In the genomic region with DNA sequence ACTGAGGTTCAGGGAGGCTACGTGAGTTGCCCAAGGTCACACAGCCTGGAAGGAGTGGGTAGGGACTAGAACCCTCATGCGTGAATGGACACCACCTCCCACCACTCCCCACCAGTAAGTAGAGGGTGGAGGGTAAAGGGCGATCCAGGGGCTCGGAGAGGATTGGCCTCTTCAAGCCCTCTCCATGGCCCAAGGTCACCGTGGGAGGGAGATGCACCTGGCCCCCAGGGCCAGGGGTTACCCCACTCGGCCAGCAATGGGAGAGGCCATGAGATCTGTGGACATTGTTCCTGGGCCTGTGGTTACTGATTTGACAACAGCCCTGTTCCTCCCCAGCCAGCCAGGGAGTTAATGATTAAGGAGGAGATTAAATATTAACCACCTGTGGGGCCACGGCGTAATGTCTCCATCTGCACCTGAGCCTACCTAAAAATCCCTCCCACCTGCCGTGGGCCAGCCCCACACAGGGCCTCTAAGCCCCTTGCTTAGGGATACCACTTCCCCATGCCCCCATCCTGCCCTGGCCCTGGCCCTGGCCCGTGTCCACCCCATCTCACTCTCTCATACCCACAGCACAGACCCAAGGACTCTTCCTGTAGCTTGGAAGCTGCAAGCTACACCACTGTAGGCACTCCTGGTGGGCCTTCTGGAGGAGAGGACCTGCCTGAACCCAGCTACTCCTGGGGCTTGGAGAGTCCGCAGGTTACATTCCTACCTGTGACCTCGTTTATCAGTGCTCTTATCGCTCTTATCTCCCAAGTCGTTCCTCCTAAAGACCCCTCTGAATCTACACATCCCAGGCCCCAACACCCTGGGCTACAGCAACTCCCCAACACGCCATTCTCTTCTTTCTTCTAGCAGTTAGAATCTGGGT, we compare ENCODE assay signal across 8 cellular contexts. TPM values are rescaled to one million over a fixed set of nuclear protein-coding genes. Genes with fewer than 3 reads are reported as not detected.
DNase-seq lines count a peak whose midpoint lies in the region; ATAC-seq and TF ChIP-seq lines count a peak whose summit lies in the region.

No MANE protein-coding gene starts in this region.

- no peak for TF ChIP-seq CTCF in breast epithelium (IDR thresholded peaks at IDR 0.05)

- no peaks in the 10 kb centered on the region for H3K36me3 ChIP-seq in breast epithelium

- H3K4me3 ChIP-seq in breast epithelium = no peak overlapping the region

- ATAC-seq in GM19395 (IDR thresholded peaks at IDR 0.05; ENCODE audit: unreplicated experiment) (peak; percentile 59), HG03521 (IDR thresholded peaks at IDR 0.05; ENCODE audit: unreplicated experiment) (no peak)

- in situ Hi-C loops in ACHN (cut with HindIII; ENCODE audit: low pct_ligation_motif_present, low pct_unique_long_range_greater_than_20kb, low sequenced_read_pairs) (no loop called here), KBM-7 (cut with MboI; ENCODE audit: low pct_unique_long_range_greater_than_20kb, low sequenced_read_pairs) (no loop called here)

- peak; percentile 79 for DNase-seq in ACHN
- DNase-seq in HT-29 (ENCODE audit: low spot score) = peak; percentile 95
- peak; percentile 57 for DNase-seq in kidney glomerular epithelial cell (lab: John Stamatoyannopoulos, UW)
- no peak for DNase-seq in KBM-7
- DNase-seq in breast epithelium (ENCODE audit: low spot score in 2 of 2) = no peak
- no peak for DNase-seq in DMS153 (lab: John Stamatoyannopoulos, UW)

- H3K27me3 ChIP-seq in breast epithelium = no peaks in the 10 kb centered on the region

- H3K4me1 ChIP-seq in breast epithelium = no peaks in the 10 kb centered on the region

- intact Hi-C loops in breast epithelium (cut with DNase I; ENCODE audit: low total_unique reads) = no loop called here

- H3K9me3 ChIP-seq in breast epithelium = no peaks in the 10 kb centered on the region

- no peak for TF ChIP-seq POLR2A in breast epithelium (IDR thresholded peaks at IDR 0.05)

- no peak overlapping the region for H3K27ac ChIP-seq in breast epithelium

RNA-seq across cellular contexts. Expression of a gene that starts 32.2 kb away (rescaled TPM):
- total RNA-seq in HT-29 (2014; rRNA removed; shearing (Covaris generic)) = 19.4 and 20.5 TPM in 2 replicates
- total RNA-seq in breast epithelium = 100 to 1,000 TPM; 111 to 155 (median 124) TPM

Comparison
In these comparisons a context has a peak if more than half of its experiments do, and no peak if none do; other contexts are left out.
1. DNase-seq: peak in ACHN (single experiment), HT-29 (single experiment) and kidney glomerular epithelial cell (single experiment); none in KBM-7 (single experiment), breast epithelium (0 of 2) and DMS153 (single experiment).